11 cellular contexts compared by ENCODE assay signal in genomic region chr1:243885806-243886205, GRCh38.
"Had no signal": no experiment of that assay in that cellular context is flagged by ENCODE, and none has a peak within 500 bp of the region (broad histone marks: within the 10 kb centered on the region; RNA-seq: fewer than 3 reads in every experiment).

No MANE protein-coding gene starts in this region.

- H2AFZ ChIP-seq: GM23248, GM23338 had no signal

- H3K27ac ChIP-seq: GM23248 had no signal

- H3K9ac ChIP-seq: GM23248 had no signal

- ATAC-seq: GM23338, HCT116 had no signal

- FAIRE-seq: H1, H54 had no signal

- H3K4me3 ChIP-seq: GM23248, GM23338, HAP-1 had no signal

- H3K9me3 ChIP-seq: HAP-1 had no signal

- H3K36me3 ChIP-seq: HAP-1 had no signal

- H3K4me3 Mint-ChIP-seq: GM23338, H9, HFFc6 had no signal

- DNase-seq: GM23248, GOT3, H7, H9, HCEC 1CT, HFFc6 had no signal

- H3K4me2 ChIP-seq: GM23338 had no signal

- H3K27ac Mint-ChIP-seq: GM23338, H9, HFFc6 had no signal

- H3K4me1 ChIP-seq: HAP-1 had no signal

- H3K4me1 Mint-ChIP-seq: GM23338, H9 had no signal
